Comparison of ENCODE assay signal across 10 cellular contexts in genomic region chr17:17109231-17109630, GRCh38.
DNase-seq lines count a peak whose midpoint lies in the region; ATAC-seq, FAIRE-seq and TF ChIP-seq lines count a peak whose summit lies in the region.
"Had no signal": no experiment of that assay in that cellular context is flagged by ENCODE, and none has a peak within 500 bp of the region (broad histone marks: within the 10 kb centered on the region; RNA-seq: fewer than 3 reads in every experiment).

No MANE protein-coding gene starts in this region.

- H4K20me1 ChIP-seq in mammary epithelial cell (ENCODE audit: insufficient read depth, low read length) (no peaks in the 10 kb centered on the region), keratinocyte (ENCODE audit: control insufficient read depth, extremely low read depth, insufficient read depth, low read length) (peaks cover 52% of the 10 kb centered on the region)

- H3K27ac ChIP-seq in mammary epithelial cell (ENCODE audit: insufficient read depth, low read depth, low read length) (no peak overlapping the region), keratinocyte (ENCODE audit: control insufficient read depth, insufficient read depth, low read length) (no peak overlapping the region)

- H3K4me1 ChIP-seq in mammary epithelial cell (ENCODE audit: insufficient read depth, low read length): peaks cover 43% of the 10 kb centered on the region
- H3K4me1 ChIP-seq in keratinocyte (ENCODE audit: control insufficient read depth, extremely low read depth, insufficient read depth, low read length): peaks cover 41% of the 10 kb centered on the region

- intact Hi-C loops in MCF 10A (cut with micrococcal nuclease): no loop called here
- intact Hi-C loops in mammary epithelial cell (cut with micrococcal nuclease): loop anchor here (10.0 kb wide), 1 partner anchor 104 kb away; no protein-coding TSS in a partner anchor
- intact Hi-C loops in sciatic nerve (cut with DNase I): no loop called here

- dilution Hi-C loops in mammary epithelial cell (cut with HindIII; ENCODE audit: low sequenced_read_pairs) (no loop called here), keratinocyte (cut with MboI; ENCODE audit: extremely low pct_ligation_motif_present, low sequenced_read_pairs) (no loop called here)

- CTCF ChIA-PET in MCF 10A (lab: Yijun Ruan, JAX) (interaction anchor here (0.6 to 1.6 kb wide), 3 partner anchors 10 to 68 kb away, joined by 3 to 7 read pairs (median 3); no protein-coding TSS in a partner anchor), mammary epithelial cell (lab: Charles Lee; ENCODE audit: low non-redundant PET) (interaction anchor here (0.5 kb wide), 1 partner anchor 120 kb away, joined by 3 read pairs; no protein-coding TSS in a partner anchor)

- no peak for FAIRE-seq in keratinocyte (lab: Jason Lieb, UNC)

- no peaks in the 10 kb centered on the region for H3K9me3 Mint-ChIP-seq in MCF 10A (ENCODE audit: unreplicated experiment)
- no peaks in the 10 kb centered on the region for H3K9me3 Mint-ChIP-seq in activated naive CD8-positive, alpha-beta T cell treated with anti-CD3 and anti-CD28 coated beads, Interleukin-2, amount 10 ng/mL, durations not matched to agents 7 days and 5 days
- H3K9me3 Mint-ChIP-seq in type B pancreatic cell: no peaks in the 10 kb centered on the region
- H3K9me3 Mint-ChIP-seq: activated naive CD4-positive, alpha-beta T cell treated with anti-CD3 and anti-CD28 coated beads, Interleukin-2, amount 50 U/mL, for 72 hours; T-helper 1 cell treated with Interleukin-12 subunit alpha and Interleukin-12 subunit beta and Interleukin-4 antibody, amounts not matched to agents 30 μg/mL and 1 μg/mL, for 36 hours had no signal

- H3K4me3 Mint-ChIP-seq in MCF 10A (ENCODE audit: unreplicated experiment): no peak overlapping the region
- H3K4me3 Mint-ChIP-seq in activated naive CD8-positive, alpha-beta T cell treated with anti-CD3 and anti-CD28 coated beads, Interleukin-2, amount 10 ng/mL, durations not matched to agents 7 days and 5 days: no peak overlapping the region
- H3K4me3 Mint-ChIP-seq in type B pancreatic cell: peak overlapping the region; percentile 59
- H3K4me3 Mint-ChIP-seq: T-helper 1 cell treated with Interleukin-12 subunit alpha and Interleukin-12 subunit beta and Interleukin-4 antibody, amounts not matched to agents 30 μg/mL and 1 μg/mL, for 36 hours had no signal

- 40% methylated on average over 3 of the region's 3 CpGs for WGBS in mammary epithelial cell (ENCODE audit: low coverage, missing lambda C conversion rate)

- DNase-seq in MCF 10A (ENCODE audit: unreplicated experiment): peak; percentile 15
- no peak for DNase-seq in mammary epithelial cell
- no peak for DNase-seq in activated naive CD8-positive, alpha-beta T cell treated with anti-CD3 and anti-CD28 coated beads, Interleukin-2, amount 10 ng/mL, durations not matched to agents 7 days and 5 days
- DNase-seq in keratinocyte (ENCODE audit: low read depth, low spot score): no peak
- no peak for DNase-seq in type B pancreatic cell (ENCODE audit: extremely low spot score, unreplicated experiment)
- no peak for DNase-seq in NCI-H524 (lab: John Stamatoyannopoulos, UW)
- no peak for DNase-seq in sciatic nerve (ENCODE audit: low spot score)

- H3K9ac ChIP-seq in mammary epithelial cell (ENCODE audit: insufficient read depth, low read length): no peak overlapping the region
- no peak overlapping the region for H3K9ac ChIP-seq in keratinocyte (ENCODE audit: control insufficient read depth, extremely low read depth, insufficient read depth, low read length)

- no TSS peak for BruUV-seq in MCF 10A (replicated peaks; lab: Mats Ljungman, UMichigan)
- no TSS peak for BruUV-seq in mammary epithelial cell (replicated peaks; lab: Mats Ljungman, UMichigan)

- H3K79me2 ChIP-seq in mammary epithelial cell (ENCODE audit: insufficient read depth, low read length) (peaks cover 99% of the 10 kb centered on the region), keratinocyte (ENCODE audit: control insufficient read depth, insufficient read depth, low read length) (peaks cover 89% of the 10 kb centered on the region)

- ATAC-seq in activated naive CD8-positive, alpha-beta T cell treated with anti-CD3 and anti-CD28 coated beads, Interleukin-2, amount 10 ng/mL, durations not matched to agents 7 days and 5 days (ENCODE audit: low read depth): peak; percentile 27
- ATAC-seq in GM18858 (IDR thresholded peaks at IDR 0.05; ENCODE audit: unreplicated experiment) (no peak), sciatic nerve (no peak)
- ATAC-seq: activated naive CD4-positive, alpha-beta T cell treated with anti-CD3 and anti-CD28 coated beads, Interleukin-2, amount 50 U/mL, for 72 hours had no signal

- no peak overlapping the region for H3K4me2 ChIP-seq in mammary epithelial cell (ENCODE audit: insufficient read depth, low read depth, low read length)
- peak overlapping the region; percentile 36 for H3K4me2 ChIP-seq in keratinocyte (ENCODE audit: control insufficient read depth, extremely low read depth, insufficient read depth, low read depth, low read length)

- H3K36me3 ChIP-seq in mammary epithelial cell (ENCODE audit: insufficient read depth, low read length) (peaks cover 6% of the 10 kb centered on the region), keratinocyte (ENCODE audit: control insufficient read depth in 2 of 2, extremely low read depth in 1 of 2, insufficient read depth in 2 of 2, low read length in 2 of 2) (peaks cover 6 to 24% of the 10 kb centered on the region in 2 experiments)

- H3K27me3 Mint-ChIP-seq in MCF 10A (ENCODE audit: insufficient read depth, unreplicated experiment) (no peaks in the 10 kb centered on the region), type B pancreatic cell (no peaks in the 10 kb centered on the region)
- no peaks in the 10 kb centered on the region for H3K27me3 Mint-ChIP-seq in activated naive CD8-positive, alpha-beta T cell treated with anti-CD3 and anti-CD28 coated beads, Interleukin-2, amount 10 ng/mL, durations not matched to agents 7 days and 5 days

- H3K36me3 Mint-ChIP-seq in MCF 10A (ENCODE audit: insufficient read depth, unreplicated experiment) (no peaks in the 10 kb centered on the region), type B pancreatic cell (peaks cover 13% of the 10 kb centered on the region)
- H3K36me3 Mint-ChIP-seq in activated naive CD8-positive, alpha-beta T cell treated with anti-CD3 and anti-CD28 coated beads, Interleukin-2, amount 10 ng/mL, durations not matched to agents 7 days and 5 days: no peaks in the 10 kb centered on the region
- H3K36me3 Mint-ChIP-seq: activated naive CD4-positive, alpha-beta T cell treated with anti-CD3 and anti-CD28 coated beads, Interleukin-2, amount 50 U/mL, for 72 hours had no signal

- POLR2A ChIA-PET in MCF 10A (lab: Yijun Ruan, JAX): interaction anchor here (0.8 to 1.3 kb wide), 2 partner anchors 10 to 142 kb away, joined by 3 to 5 read pairs; no protein-coding TSS in a partner anchor
- POLR2A ChIA-PET in activated naive CD8-positive, alpha-beta T cell treated with anti-CD3 and anti-CD28 coated beads, Interleukin-2, amount 10 ng/mL, durations not matched to agents 7 days and 5 days (lab: Charles Lee): no interaction called here

- H2AFZ ChIP-seq in mammary epithelial cell (ENCODE audit: low read depth, low read length): no peak overlapping the region
- H2AFZ ChIP-seq in keratinocyte (ENCODE audit: control insufficient read depth, low read length): no peak overlapping the region

- H3K4me1 Mint-ChIP-seq in MCF 10A (ENCODE audit: insufficient read depth, unreplicated experiment) (peaks cover 33% of the 10 kb centered on the region), type B pancreatic cell (ENCODE audit: unreplicated experiment) (peaks cover 41% of the 10 kb centered on the region)
- H3K4me1 Mint-ChIP-seq in activated naive CD8-positive, alpha-beta T cell treated with anti-CD3 and anti-CD28 coated beads, Interleukin-2, amount 10 ng/mL, durations not matched to agents 7 days and 5 days: peaks cover 29% of the 10 kb centered on the region

- no peaks in the 10 kb centered on the region for H3K27me3 ChIP-seq in mammary epithelial cell (ENCODE audit: insufficient read depth, low read length)
- H3K27me3 ChIP-seq in keratinocyte (ENCODE audit: control insufficient read depth, extremely low read depth, insufficient read depth, low read length): no peaks in the 10 kb centered on the region

- no peak overlapping the region for H3K27ac Mint-ChIP-seq in MCF 10A (ENCODE audit: low read depth, unreplicated experiment)
- peak overlapping the region; percentile 30 for H3K27ac Mint-ChIP-seq in activated naive CD8-positive, alpha-beta T cell treated with anti-CD3 and anti-CD28 coated beads, Interleukin-2, amount 10 ng/mL, durations not matched to agents 7 days and 5 days
- H3K27ac Mint-ChIP-seq in type B pancreatic cell: peak overlapping the region; percentile 88

- H3K4me3 ChIP-seq in mammary epithelial cell (replicated peaks in 1 of 3; ENCODE audit: insufficient read depth in 1 of 3, low read depth in 2 of 3, low read length in 3 of 3) (no peak overlapping the region), keratinocyte (ENCODE audit: control insufficient read depth in 2 of 3, extremely low read depth in 1 of 3, insufficient read depth in 2 of 3, low read depth in 1 of 3, low read length in 3 of 3) (no peak overlapping the region)

- peak; percentile 15 for TF ChIP-seq CTCF in MCF 10A (IDR thresholded peaks at IDR 0.05; ENCODE audit: unreplicated experiment)
- peak in 1 of 2 donors; percentile 33 for TF ChIP-seq CTCF in mammary epithelial cell (conservative IDR thresholded peaks at IDR 0.05 in 1 of 2, IDR thresholded peaks at IDR 0.05 in 1 of 2; ENCODE audit: extremely low read depth in 1 of 2, insufficient read depth in 1 of 2, low read depth in 1 of 2, low read length in 2 of 2)
- peak; percentile 19 to 44 (median 39) for TF ChIP-seq CTCF in keratinocyte (optimal IDR thresholded peaks at IDR 0.05 in 1 of 3, IDR thresholded peaks at IDR 0.05 in 1 of 3, conservative IDR thresholded peaks at IDR 0.05 in 1 of 3; ENCODE audit: extremely low read depth in 1 of 3, insufficient read depth in 2 of 3, low read length in 3 of 3)
- TF ChIP-seq CTCF in type B pancreatic cell (conservative IDR thresholded peaks at IDR 0.05): no peak

- peaks cover 21% of the 10 kb centered on the region for H3K9me1 ChIP-seq in keratinocyte (ENCODE audit: control insufficient read depth, extremely low read depth, insufficient read depth, low read length)

- no peaks in the 10 kb centered on the region for H3K9me3 ChIP-seq in mammary epithelial cell (replicated peaks; ENCODE audit: insufficient read depth, low read length)
- H3K9me3 ChIP-seq in keratinocyte (ENCODE audit: control insufficient read depth, low read depth, low read length): no peaks in the 10 kb centered on the region

- in situ Hi-C loops in mammary epithelial cell (cut with MboI; ENCODE audit: low sequenced_read_pairs in 2 of 2): no loop called here
